ENCODE assay signal across 15 cellular contexts in the genomic region with DNA sequence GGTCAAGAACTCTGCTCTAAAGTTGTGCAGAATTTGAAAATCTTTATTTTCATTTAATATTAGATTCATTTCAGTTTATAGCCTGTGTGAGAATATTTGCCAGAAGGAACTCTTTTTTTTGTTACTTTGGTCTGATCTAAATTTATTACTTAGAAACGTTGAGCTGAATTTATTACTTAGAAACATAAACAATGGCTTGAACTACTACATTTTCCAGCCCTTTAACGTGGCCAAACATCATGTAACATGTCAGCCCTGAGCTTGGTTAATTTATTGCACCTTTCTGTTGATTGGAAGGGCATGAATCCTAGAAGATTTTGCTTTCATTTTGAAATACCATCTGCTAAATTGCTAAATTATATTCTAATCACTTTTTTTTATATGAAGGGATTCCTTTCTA.
DNase-seq lines count a peak whose midpoint lies in the region; ATAC-seq and TF ChIP-seq lines count a peak whose summit lies in the region.
"Had no signal": no experiment of that assay in that cellular context is flagged by ENCODE, and none has a peak within 500 bp of the region (broad histone marks: within the 10 kb centered on the region; RNA-seq: fewer than 3 reads in every experiment).

No MANE protein-coding gene starts in this region.

- H3K4me1 Mint-ChIP-seq in stimulated activated effector memory CD8-positive, alpha-beta T cell treated with anti-CD3 and anti-CD28 coated beads, Interleukin-12 subunit alpha, Interleukin-12 subunit beta, amount 100 ng/mL, for 72 hours: no peaks in the 10 kb centered on the region
- H3K4me1 Mint-ChIP-seq: B cell, IgD-negative memory B cell had no signal

- TF ChIP-seq CTCF in fibroblast of villous mesenchyme (IDR thresholded peaks at IDR 0.05; ENCODE audit: insufficient read depth, low read depth, low read length): no peak
- no peak for TF ChIP-seq CTCF in retinal pigment epithelial cell (conservative IDR thresholded peaks at IDR 0.05; ENCODE audit: low read depth, low read length)

- no peak overlapping the region for H3K27ac Mint-ChIP-seq in stimulated activated effector memory CD8-positive, alpha-beta T cell treated with anti-CD3 and anti-CD28 coated beads, Interleukin-12 subunit alpha, Interleukin-12 subunit beta, amount 100 ng/mL, for 72 hours
- H3K27ac Mint-ChIP-seq: B cell; CD4-positive, alpha-beta T cell; IgD-negative memory B cell had no signal

- H3K9me3 Mint-ChIP-seq in stimulated activated effector memory CD8-positive, alpha-beta T cell treated with anti-CD3 and anti-CD28 coated beads, Interleukin-12 subunit alpha, Interleukin-12 subunit beta, amount 100 ng/mL, for 72 hours: no peaks in the 10 kb centered on the region
- H3K9me3 Mint-ChIP-seq: CD4-positive, alpha-beta T cell; IgD-negative memory B cell had no signal

- peak; percentile 8 for DNase-seq in GM04504 (ENCODE audit: low read depth)
- peak; percentile 3 for DNase-seq in M059J (ENCODE audit: low read depth)
- peak; percentile 11 for DNase-seq in fibroblast of villous mesenchyme (ENCODE audit: low read depth)
- no peak for DNase-seq in retinal pigment epithelial cell (ENCODE audit: low read depth)
- DNase-seq in stimulated activated effector memory CD8-positive, alpha-beta T cell treated with anti-CD3 and anti-CD28 coated beads, Interleukin-12 subunit alpha, Interleukin-12 subunit beta, amount 100 ng/mL, for 72 hours (ENCODE audit: low spot score in 2 of 2): no peak
- no peak for DNase-seq in AG08396 (ENCODE audit: low spot score)
- DNase-seq: ACHN; Calu3; CD4-positive, alpha-beta T cell; DMS79 treated with DMSO at 0.1 percent for 48 hours; GDM1 had no signal

- ATAC-seq in stimulated activated effector memory CD8-positive, alpha-beta T cell treated with anti-CD3 and anti-CD28 coated beads, Interleukin-12 subunit alpha, Interleukin-12 subunit beta, amount 100 ng/mL, for 72 hours: no peak
- no peak for ATAC-seq in GM21367 (IDR thresholded peaks at IDR 0.05; ENCODE audit: unreplicated experiment)
- ATAC-seq: HCT116 had no signal

- no peak overlapping the region for H3K4me3 Mint-ChIP-seq in stimulated activated effector memory CD8-positive, alpha-beta T cell treated with anti-CD3 and anti-CD28 coated beads, Interleukin-12 subunit alpha, Interleukin-12 subunit beta, amount 100 ng/mL, for 72 hours
- H3K4me3 Mint-ChIP-seq: B cell; CD4-positive, alpha-beta T cell; IgD-negative memory B cell had no signal

- no peak overlapping the region for H3K4me3 ChIP-seq in fibroblast of villous mesenchyme (ENCODE audit: low read depth, low read length)
- peak overlapping the region; percentile 24 for H3K4me3 ChIP-seq in retinal pigment epithelial cell (ENCODE audit: low read length)

- H3K36me3 Mint-ChIP-seq in stimulated activated effector memory CD8-positive, alpha-beta T cell treated with anti-CD3 and anti-CD28 coated beads, Interleukin-12 subunit alpha, Interleukin-12 subunit beta, amount 100 ng/mL, for 72 hours: no peaks in the 10 kb centered on the region

Comparison
In these comparisons a context has a peak if more than half of its experiments do, and no peak if none do; other contexts are left out.
1. DNase-seq: peak in GM04504 (single experiment), M059J (single experiment) and fibroblast of villous mesenchyme (single experiment); none in retinal pigment epithelial cell (single experiment), stimulated activated effector memory CD8-positive, alpha-beta T cell treated with anti-CD3 and anti-CD28 coated beads, Interleukin-12 subunit alpha, Interleukin-12 subunit beta, amount 100 ng/mL, for 72 hours (0 of 2) and AG08396 (single experiment).